16 cellular contexts compared by ENCODE assay signal in the genomic region with DNA sequence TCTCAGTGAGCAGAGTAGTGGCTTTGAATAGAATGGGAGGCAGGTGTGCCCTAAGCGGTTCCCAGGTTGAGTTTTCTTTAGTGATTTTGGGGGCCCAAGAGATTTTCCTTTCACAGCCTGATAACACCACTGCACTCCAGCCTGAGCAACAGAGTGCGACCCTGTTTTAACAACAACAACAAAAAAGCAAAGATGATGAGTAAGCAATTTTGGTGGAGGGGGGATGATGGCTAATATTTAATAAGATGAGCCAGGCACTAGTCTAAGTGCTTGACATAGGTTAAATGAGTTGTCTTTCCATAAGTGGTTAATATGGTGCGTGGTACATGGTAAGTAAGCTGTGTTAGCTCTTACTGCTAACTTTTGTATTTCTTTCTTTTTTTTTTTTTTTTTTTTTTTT. TPM values are rescaled to one million over a fixed set of nuclear protein-coding genes. Genes with fewer than 3 reads are reported as not detected.
DNase-seq lines count a peak whose midpoint lies in the region; ATAC-seq and TF ChIP-seq lines count a peak whose summit lies in the region.
"Had no signal": no experiment of that assay in that cellular context is flagged by ENCODE, and none has a peak within 500 bp of the region (broad histone marks: within the 10 kb centered on the region; RNA-seq: fewer than 3 reads in every experiment).

No MANE protein-coding gene starts in this region.

- no peak overlapping the region for H3K27ac Mint-ChIP-seq in activated CD4-positive, alpha-beta T cell treated with anti-CD3 and anti-CD28 coated beads for 36 hours
- peak overlapping the region; percentile 7; the same call in 1 of the 2 replicates for H3K27ac Mint-ChIP-seq in HFFc6
- peak overlapping the region; percentile 62 for H3K27ac Mint-ChIP-seq in osteocyte (ENCODE audit: unreplicated experiment)
- H3K27ac Mint-ChIP-seq: activated naive CD8-positive, alpha-beta T cell treated with anti-CD3 and anti-CD28 coated beads, Interleukin-2, amount 10 ng/mL, durations not matched to agents 7 days and 5 days had no signal

- peak overlapping the region; percentile 86 for H3K4me3 Mint-ChIP-seq in activated CD4-positive, alpha-beta T cell treated with anti-CD3 and anti-CD28 coated beads for 36 hours
- H3K4me3 Mint-ChIP-seq in HFFc6 (peak overlapping the region; percentile 95), osteocyte (ENCODE audit: unreplicated experiment) (peak overlapping the region; percentile 9)

- H3K4me3 ChIP-seq in coronary artery (peak overlapping the region; percentile 97), vagina (no peak overlapping the region), H7 (ENCODE audit: insufficient read depth, low read depth, low read length) (no peak overlapping the region)

- TF ChIP-seq POLR2A in vagina (IDR thresholded peaks at IDR 0.05): no peak

- H3K27me3 ChIP-seq in vagina: no peaks in the 10 kb centered on the region
- no peaks in the 10 kb centered on the region; the same call in 1 of the 2 replicates for H3K27me3 ChIP-seq in H7 (ENCODE audit: control insufficient read depth, insufficient read depth, low read length)
- H3K27me3 ChIP-seq: sigmoid colon had no signal

- peaks cover 16% of the 10 kb centered on the region for H3K4me1 Mint-ChIP-seq in activated CD4-positive, alpha-beta T cell treated with anti-CD3 and anti-CD28 coated beads for 36 hours
- H3K4me1 Mint-ChIP-seq in HFFc6 (ENCODE audit: low read depth) (peaks cover 25% of the 10 kb centered on the region), osteocyte (ENCODE audit: unreplicated experiment) (peaks cover 22% of the 10 kb centered on the region)

- CTCF ChIA-PET in activated CD4-positive, alpha-beta T cell treated with anti-CD3 and anti-CD28 coated beads for 36 hours (lab: Charles Lee): interaction anchor here (0.6 to 4.4 kb wide), 6 partner anchors 11 to 424 kb away, joined by 3 to 20 read pairs (median 4); no protein-coding TSS in a partner anchor

- no peak for ATAC-seq in activated CD4-positive, alpha-beta T cell treated with anti-CD3 and anti-CD28 coated beads for 36 hours
- ATAC-seq: stimulated activated naive CD8-positive, alpha-beta T cell treated with anti-CD3 and anti-CD28 coated beads, Interleukin-15, amount 100 ng/mL, for 72 hours had no signal

- H3K9me3 Mint-ChIP-seq in activated CD4-positive, alpha-beta T cell treated with anti-CD3 and anti-CD28 coated beads for 36 hours (ENCODE audit: low read depth): no peaks in the 10 kb centered on the region
- H3K9me3 Mint-ChIP-seq in HFFc6 (no peaks in the 10 kb centered on the region), osteocyte (ENCODE audit: unreplicated experiment) (no peaks in the 10 kb centered on the region)
- H3K9me3 Mint-ChIP-seq: activated naive CD8-positive, alpha-beta T cell treated with anti-CD3 and anti-CD28 coated beads, Interleukin-2, amount 10 ng/mL, durations not matched to agents 7 days and 5 days; stimulated activated naive CD8-positive, alpha-beta T cell treated with anti-CD3 and anti-CD28 coated beads, Interleukin-15, amount 100 ng/mL, for 72 hours had no signal

- H3K36me3 ChIP-seq in vagina (peaks cover 0 to 5% of the 10 kb centered on the region in 2 donors), H7 (replicated peaks; ENCODE audit: control insufficient read depth, insufficient read depth, low read length) (peaks cover 4% of the 10 kb centered on the region)

- TF ChIP-seq CTCF in HFFc6 (IDR thresholded peaks at IDR 0.05) (no peak), coronary artery (IDR thresholded peaks at IDR 0.05) (no peak), osteocyte (IDR thresholded peaks at IDR 0.05) (no peak), vagina (IDR thresholded peaks at IDR 0.05) (no peak)

- H3K27me3 Mint-ChIP-seq in activated CD4-positive, alpha-beta T cell treated with anti-CD3 and anti-CD28 coated beads for 36 hours: no peaks in the 10 kb centered on the region
- H3K27me3 Mint-ChIP-seq in HFFc6 (ENCODE audit: insufficient read depth) (peaks cover 1% of the 10 kb centered on the region; the same call in 1 of the 2 replicates), osteocyte (ENCODE audit: unreplicated experiment) (no peaks in the 10 kb centered on the region)
- H3K27me3 Mint-ChIP-seq: stimulated activated naive CD8-positive, alpha-beta T cell treated with anti-CD3 and anti-CD28 coated beads, Interleukin-15, amount 100 ng/mL, for 72 hours had no signal

- intact Hi-C loops in activated CD4-positive, alpha-beta T cell treated with anti-CD3 and anti-CD28 coated beads for 36 hours (cut with DNase I, micrococcal nuclease): no loop called here
- intact Hi-C loops in vagina (cut with DNase I): no loop called here

- H3K36me3 Mint-ChIP-seq in activated CD4-positive, alpha-beta T cell treated with anti-CD3 and anti-CD28 coated beads for 36 hours (ENCODE audit: low read depth): peaks cover 6% of the 10 kb centered on the region
- peaks cover 5% of the 10 kb centered on the region; the same call in 1 of the 2 replicates for H3K36me3 Mint-ChIP-seq in HFFc6 (ENCODE audit: low read depth)
- H3K36me3 Mint-ChIP-seq in osteocyte (ENCODE audit: unreplicated experiment): peaks cover 4% of the 10 kb centered on the region

- H3K4me1 ChIP-seq in vagina: peaks cover 40% of the 10 kb centered on the region

- H3K9me3 ChIP-seq in vagina: no peaks in the 10 kb centered on the region
- H3K9me3 ChIP-seq: sigmoid colon had no signal

- no peak for DNase-seq in activated CD4-positive, alpha-beta T cell treated with anti-CD3 and anti-CD28 coated beads for 36 hours
- no peak for DNase-seq in activated CD4-positive, alpha-beta T cell treated with anti-CD3 and anti-CD28 coated beads for 48 hours
- DNase-seq in HFFc6 (no peak), coronary artery (ENCODE audit: low spot score) (no peak), osteocyte (ENCODE audit: extremely low spot score, unreplicated experiment) (no peak), NCI-H226 (no peak), vagina (ENCODE audit: extremely low spot score in 2 of 2) (no peak), H7 (no peak)
- DNase-seq: 8988T; activated naive CD8-positive, alpha-beta T cell treated with anti-CD3 and anti-CD28 coated beads, Interleukin-2, amount 10 ng/mL, durations not matched to agents 7 days and 5 days; DMS 273 treated with DMSO at 0.1 percent for 48 hours; NCI-H2081 treated with DMSO at 0.1 percent for 48 hours; NCI-H82; SIG-M5; sigmoid colon; stimulated activated naive CD8-positive, alpha-beta T cell treated with anti-CD3 and anti-CD28 coated beads, Interleukin-15, amount 100 ng/mL, for 72 hours had no signal

- POLR2A ChIA-PET in activated CD4-positive, alpha-beta T cell treated with anti-CD3 and anti-CD28 coated beads for 36 hours (lab: Charles Lee): interaction anchor here (0.7 kb wide), 1 partner anchor 33 kb away, joined by 4 read pairs; no protein-coding TSS in a partner anchor

- peak overlapping the region in 1 of 2 donors; percentile 6 for H3K27ac ChIP-seq in coronary artery
- no peak overlapping the region for H3K27ac ChIP-seq in vagina

RNA-seq across cellular contexts. Expression of gene RNPEP, which starts 2.0 kb away (rescaled TPM):
- total RNA-seq in activated CD4-positive, alpha-beta T cell treated with anti-CD3 and anti-CD28 coated beads for 36 hours: 10 to 100 TPM; 44.9 to 49.2 TPM
- 10 to 100 TPM; 66.6 to 82.5 (median 76.4) TPM for total RNA-seq in HFFc6 (2021; fragmentation: NEBNext Ultra II Directional; extraction: Animal tissue kit (Norgen Biotek cat#: 25700))
- total RNA-seq in osteocyte: 51.4 and 53.9 TPM in 2 replicates
- total RNA-seq in vagina: 97.7 TPM
- 129 and 136 TPM in 2 replicates for total RNA-seq in H7 (2014; rRNA removed; shearing (Covaris generic))

RNA-seq across cellular contexts. Expression of gene ELF3, which starts 25.9 kb away (rescaled TPM):
- total RNA-seq in activated CD4-positive, alpha-beta T cell treated with anti-CD3 and anti-CD28 coated beads for 36 hours: under 1 TPM; 0.30 to 0.49 TPM
- total RNA-seq in HFFc6 (2021; fragmentation: NEBNext Ultra II Directional; extraction: Animal tissue kit (Norgen Biotek cat#: 25700)): under 1 TPM in 2 of 6 experiments, not detected in 4; 0.09 TPM
- total RNA-seq in osteocyte (0.26 and 0.56 TPM in 2 replicates), vagina (287 TPM)
- total RNA-seq in H7 (2014; rRNA removed; shearing (Covaris generic)): 3.6 and 6.9 TPM in 2 replicates

RNA-seq across cellular contexts. Expression of gene TIMM17A, which starts 29.1 kb away (rescaled TPM):
- 10 to 100 TPM; 51.9 to 70.6 TPM for total RNA-seq in activated CD4-positive, alpha-beta T cell treated with anti-CD3 and anti-CD28 coated beads for 36 hours
- 100 to 1,000 TPM; 114 to 128 (median 122) TPM for total RNA-seq in HFFc6 (2021; fragmentation: NEBNext Ultra II Directional; extraction: Animal tissue kit (Norgen Biotek cat#: 25700))
- total RNA-seq in osteocyte: 48.0 and 50.8 TPM in 2 replicates
- total RNA-seq in vagina: 18.9 TPM
- total RNA-seq in H7 (2014; rRNA removed; shearing (Covaris generic)): 74.6 and 75.6 TPM in 2 replicates

RNA-seq across cellular contexts. Expression of gene LMOD1, which starts 38.1 kb away (rescaled TPM):
- not detected for total RNA-seq in activated CD4-positive, alpha-beta T cell treated with anti-CD3 and anti-CD28 coated beads for 36 hours
- total RNA-seq in HFFc6 (2021; fragmentation: NEBNext Ultra II Directional; extraction: Animal tissue kit (Norgen Biotek cat#: 25700)): 10 to 100 TPM; 19.0 to 37.4 (median 36.5) TPM
- total RNA-seq in osteocyte (15.1 and 15.9 TPM in 2 replicates), vagina (107 TPM)
- 0.42 and 0.48 TPM in 2 replicates for total RNA-seq in H7 (2014; rRNA removed; shearing (Covaris generic))
- total RNA-seq: activated naive CD8-positive, alpha-beta T cell treated with anti-CD3 and anti-CD28 coated beads, Interleukin-2, amount 10 ng/mL, durations not matched to agents 7 days and 5 days had no signal

Comparison
In these comparisons a context has a peak if more than half of its experiments do, and no peak if none do; other contexts are left out.
1. H3K4me3 Mint-ChIP-seq: peak in every context shown above with its lines; median percentile 95 in HFFc6; 86 in activated CD4-positive, alpha-beta T cell treated with anti-CD3 and anti-CD28 coated beads for 36 hours; 9 in osteocyte.
2. RNA of gene ELF3, which starts 25.9 kb away (total RNA-seq): 287 TPM in vagina (single experiment); 3.6 to 6.9 TPM in H7, 0.26 to 0.56 TPM in osteocyte, 0.30 to 0.49 TPM in activated CD4-positive, alpha-beta T cell treated with anti-CD3 and anti-CD28 coated beads for 36 hours and 0.09 TPM in HFFc6; every median in the first group is over 10 times any median in the second.